12 cellular contexts compared by ENCODE assay signal in genomic region chr2:37378411-37378810, GRCh38.
A peak's percentile ranks its signal among the peaks of the same experiment; 100 is the strongest.
DNase-seq lines count a peak whose midpoint lies in the region; ATAC-seq lines count a peak whose summit lies in the region.
"Had no signal": no experiment of that assay in that cellular context is flagged by ENCODE, and none has a peak within 500 bp of the region (broad histone marks: within the 10 kb centered on the region; RNA-seq: fewer than 3 reads in every experiment).

No MANE protein-coding gene starts in this region.

- in situ Hi-C loops in ACHN (cut with HindIII; ENCODE audit: low pct_ligation_motif_present, low pct_unique_long_range_greater_than_20kb, low sequenced_read_pairs), result no loop called here

- ATAC-seq in GM18861 (IDR thresholded peaks at IDR 0.05; ENCODE audit: unreplicated experiment) (no peak), HG03354 (IDR thresholded peaks at IDR 0.05; ENCODE audit: poor library complexity, severe bottlenecking, unreplicated experiment) (no peak), GM18858 (IDR thresholded peaks at IDR 0.05; ENCODE audit: unreplicated experiment) (no peak)
- ATAC-seq: activated naive CD4-positive, alpha-beta T cell treated with anti-CD3 and anti-CD28 coated beads, Interleukin-2, amount 50 U/mL, for 72 hours; natural killer cell had no signal

- peak; percentile 25 for DNase-seq in ACHN
- peak; percentile 49 for DNase-seq in HPDE6-E6E7 (ENCODE audit: extremely low spot score)
- DNase-seq in amniotic epithelial cell (ENCODE audit: low read depth), result peak; percentile 78
- DNase-seq in islet precursor cell, result peak; percentile 91
- no peak for DNase-seq in NCI-H2107 (lab: John Stamatoyannopoulos, UW)
- DNase-seq: immature natural killer cell, natural killer cell, NCI-H748 treated with DMSO at 0.1 percent for 48 hours had no signal
